ENCODE assay signal across 19 cellular contexts in genomic region chr2:132559921-132560320, GRCh38.
DNase-seq lines count a peak whose midpoint lies in the region; TF ChIP-seq lines count a peak whose summit lies in the region.
"Had no signal": no experiment of that assay in that cellular context is flagged by ENCODE, and none has a peak within 500 bp of the region (broad histone marks: within the 10 kb centered on the region; RNA-seq: fewer than 3 reads in every experiment).

No MANE protein-coding gene starts in this region.

- H4K20me1 ChIP-seq in osteoblast (ENCODE audit: insufficient read depth, low read length) (no peaks in the 10 kb centered on the region), smooth muscle cell (ENCODE audit: low read depth) (no peaks in the 10 kb centered on the region)
- H4K20me1 ChIP-seq: BLaER1 treated with 17β-estradiol and CSF1 and Interleukin-3, amounts not matched to agents 10 nM and 100 nM had no signal

- in situ Hi-C loops in brain microvascular endothelial cell (cut with HindIII; ENCODE audit: low pct_ligation_motif_present, low sequenced_read_pairs), result no loop called here

- H3K9me3 Mint-ChIP-seq in neural crest cell (no peaks in the 10 kb centered on the region), type B pancreatic cell (no peaks in the 10 kb centered on the region)

- H3K9ac ChIP-seq in smooth muscle cell (ENCODE audit: low read depth), result no peak overlapping the region
- H3K9ac ChIP-seq: BLaER1 treated with 17β-estradiol and CSF1 and Interleukin-3, amounts not matched to agents 10 nM and 100 nM had no signal

- H3K27ac ChIP-seq in esophagus muscularis mucosa (replicated peaks in 1 of 4) (no peak overlapping the region), osteoblast (ENCODE audit: low read depth, low read length) (no peak overlapping the region), brain microvascular endothelial cell (no peak overlapping the region), smooth muscle cell (ENCODE audit: low read depth) (no peak overlapping the region)
- H3K27ac ChIP-seq: 22Rv1; A549; BLaER1 treated with 17β-estradiol and CSF1 and Interleukin-3, amounts not matched to agents 10 nM and 100 nM; C4-2B had no signal

- 92% methylated on average over 2 of the region's 2 CpGs for WGBS in esophagus muscularis mucosa
- WGBS in smooth muscle cell (ENCODE audit: low lambda C conversion rate), result 80% methylated on average over 2 of the region's 2 CpGs

- H3K4me2 ChIP-seq in osteoblast (ENCODE audit: insufficient read depth, low read length) (no peak overlapping the region), smooth muscle cell (no peak overlapping the region)
- H3K4me2 ChIP-seq: A549; BLaER1 treated with 17β-estradiol and CSF1 and Interleukin-3, amounts not matched to agents 10 nM and 100 nM had no signal

- intact Hi-C loops in esophagus muscularis mucosa (cut with DNase I), result no loop called here

- H3K4me3 ChIP-seq in esophagus muscularis mucosa (no peak overlapping the region), osteoblast (ENCODE audit: insufficient read depth, low read length) (no peak overlapping the region), brain microvascular endothelial cell (ENCODE audit: low read depth, low read length) (no peak overlapping the region), smooth muscle cell (no peak overlapping the region)
- H3K4me3 ChIP-seq: A549; BLaER1 treated with 17β-estradiol and CSF1 and Interleukin-3, amounts not matched to agents 10 nM and 100 nM had no signal

- H3K27ac Mint-ChIP-seq in neural crest cell (ENCODE audit: unreplicated experiment) (peak overlapping the region; percentile 29), type B pancreatic cell (no peak overlapping the region)
- H3K27ac Mint-ChIP-seq: B cell; CD4-positive, alpha-beta T cell; CD8-positive, alpha-beta T cell had no signal

- H3K4me1 ChIP-seq in esophagus muscularis mucosa, result peaks cover 0 to 5% (median 0%) of the 10 kb centered on the region in 4 donors
- H3K4me1 ChIP-seq in osteoblast (ENCODE audit: insufficient read depth, low read length), result no peaks in the 10 kb centered on the region
- no peaks in the 10 kb centered on the region for H3K4me1 ChIP-seq in smooth muscle cell (ENCODE audit: low read depth)
- H3K4me1 ChIP-seq: A549; BLaER1 treated with 17β-estradiol and CSF1 and Interleukin-3, amounts not matched to agents 10 nM and 100 nM had no signal

- no peak for TF ChIP-seq EP300 in esophagus muscularis mucosa (IDR thresholded peaks at IDR 0.05)

- H3K79me2 ChIP-seq in osteoblast (ENCODE audit: insufficient read depth, low read length) (no peaks in the 10 kb centered on the region), smooth muscle cell (ENCODE audit: low read depth) (no peaks in the 10 kb centered on the region)

- H3K36me3 ChIP-seq in esophagus muscularis mucosa, result no peaks in the 10 kb centered on the region
- no peaks in the 10 kb centered on the region for H3K36me3 ChIP-seq in osteoblast (ENCODE audit: insufficient read depth, low read length)
- no peaks in the 10 kb centered on the region for H3K36me3 ChIP-seq in brain microvascular endothelial cell (replicated peaks)
- no peaks in the 10 kb centered on the region for H3K36me3 ChIP-seq in smooth muscle cell (ENCODE audit: low read depth)
- H3K36me3 ChIP-seq: BLaER1 treated with 17β-estradiol and CSF1 and Interleukin-3, amounts not matched to agents 10 nM and 100 nM had no signal

- DNase-seq in esophagus muscularis mucosa (ENCODE audit: extremely low spot score) (peak; percentile 60), neural crest cell (ENCODE audit: low read depth, low spot score) (no peak), osteoblast (ENCODE audit: insufficient read length, low spot score, missing footprints) (peak; percentile 36), type B pancreatic cell (ENCODE audit: extremely low spot score, unreplicated experiment) (peak; percentile 13), brain microvascular endothelial cell (no peak), smooth muscle cell (lab: John Stamatoyannopoulos, UW; ENCODE audit: unreplicated experiment) (no peak), SIG-M5 (lab: John Stamatoyannopoulos, UW) (no peak)
- DNase-seq: AML-193; Caco-2; Calu3; CD4-positive, alpha-beta T cell; CD8-positive, alpha-beta T cell; DMS79 treated with DMSO at 0.1 percent for 48 hours; GF-D8 had no signal

- TF ChIP-seq POLR2A in esophagus muscularis mucosa (IDR thresholded peaks at IDR 0.05; ENCODE audit: low read depth), result no peak

- H2AFZ ChIP-seq in osteoblast (ENCODE audit: low read length) (no peak overlapping the region), smooth muscle cell (ENCODE audit: low read depth) (no peak overlapping the region)

- TF ChIP-seq CTCF in esophagus muscularis mucosa (IDR thresholded peaks at IDR 0.05) (no peak), neural crest cell (conservative IDR thresholded peaks at IDR 0.05) (no peak), osteoblast (IDR thresholded peaks at IDR 0.05; ENCODE audit: extremely low read depth, low read depth, low read length) (no peak), type B pancreatic cell (conservative IDR thresholded peaks at IDR 0.05) (no peak), brain microvascular endothelial cell (IDR thresholded peaks at IDR 0.05; ENCODE audit: low read depth, low read length, missing control alignments) (no peak), smooth muscle cell (IDR thresholded peaks at IDR 0.05; ENCODE audit: borderline replicate concordance, insufficient read depth, poor library complexity, severe bottlenecking) (no peak)

- H3K4me3 Mint-ChIP-seq in neural crest cell, result no peak overlapping the region
- no peak overlapping the region for H3K4me3 Mint-ChIP-seq in type B pancreatic cell
- H3K4me3 Mint-ChIP-seq: B cell; CD4-positive, alpha-beta T cell; CD8-positive, alpha-beta T cell had no signal

- H3K9me3 ChIP-seq in esophagus muscularis mucosa (no peaks in the 10 kb centered on the region), osteoblast (ENCODE audit: low read depth, low read length) (no peaks in the 10 kb centered on the region), smooth muscle cell (replicated peaks; ENCODE audit: low read depth) (no peaks in the 10 kb centered on the region)
- H3K9me3 ChIP-seq: A549; BLaER1 treated with 17β-estradiol and CSF1 and Interleukin-3, amounts not matched to agents 10 nM and 100 nM; Caco-2 had no signal

- no peaks in the 10 kb centered on the region for H3F3A ChIP-seq in smooth muscle cell (ENCODE audit: low read depth)

- H3K27me3 ChIP-seq in esophagus muscularis mucosa (no peaks in the 10 kb centered on the region), osteoblast (ENCODE audit: insufficient read depth, low read length) (no peaks in the 10 kb centered on the region), brain microvascular endothelial cell (replicated peaks) (no peaks in the 10 kb centered on the region), smooth muscle cell (ENCODE audit: low read depth) (peaks cover 3% of the 10 kb centered on the region)
- H3K27me3 ChIP-seq: BLaER1 treated with 17β-estradiol and CSF1 and Interleukin-3, amounts not matched to agents 10 nM and 100 nM had no signal

- H3K27me3 Mint-ChIP-seq in neural crest cell (ENCODE audit: low read depth), result no peaks in the 10 kb centered on the region
- H3K27me3 Mint-ChIP-seq in type B pancreatic cell, result no peaks in the 10 kb centered on the region
- H3K27me3 Mint-ChIP-seq: B cell; CD4-positive, alpha-beta T cell had no signal

- no peaks in the 10 kb centered on the region for H3K36me3 Mint-ChIP-seq in neural crest cell (ENCODE audit: low read depth)
- no peaks in the 10 kb centered on the region for H3K36me3 Mint-ChIP-seq in type B pancreatic cell
- H3K36me3 Mint-ChIP-seq: CD8-positive, alpha-beta T cell had no signal

- H3K4me1 Mint-ChIP-seq in neural crest cell (no peaks in the 10 kb centered on the region), type B pancreatic cell (ENCODE audit: unreplicated experiment) (no peaks in the 10 kb centered on the region)
- H3K4me1 Mint-ChIP-seq: B cell had no signal

Comparison
In these comparisons a context has a peak if more than half of its experiments do, and no peak if none do; other contexts are left out.
1. DNase-seq: peak in esophagus muscularis mucosa (single experiment), osteoblast (single experiment) and type B pancreatic cell (single experiment); none in neural crest cell (single experiment), brain microvascular endothelial cell (single experiment), smooth muscle cell (single experiment) and SIG-M5 (single experiment).